12 cellular contexts compared by ENCODE assay signal in the genomic region with DNA sequence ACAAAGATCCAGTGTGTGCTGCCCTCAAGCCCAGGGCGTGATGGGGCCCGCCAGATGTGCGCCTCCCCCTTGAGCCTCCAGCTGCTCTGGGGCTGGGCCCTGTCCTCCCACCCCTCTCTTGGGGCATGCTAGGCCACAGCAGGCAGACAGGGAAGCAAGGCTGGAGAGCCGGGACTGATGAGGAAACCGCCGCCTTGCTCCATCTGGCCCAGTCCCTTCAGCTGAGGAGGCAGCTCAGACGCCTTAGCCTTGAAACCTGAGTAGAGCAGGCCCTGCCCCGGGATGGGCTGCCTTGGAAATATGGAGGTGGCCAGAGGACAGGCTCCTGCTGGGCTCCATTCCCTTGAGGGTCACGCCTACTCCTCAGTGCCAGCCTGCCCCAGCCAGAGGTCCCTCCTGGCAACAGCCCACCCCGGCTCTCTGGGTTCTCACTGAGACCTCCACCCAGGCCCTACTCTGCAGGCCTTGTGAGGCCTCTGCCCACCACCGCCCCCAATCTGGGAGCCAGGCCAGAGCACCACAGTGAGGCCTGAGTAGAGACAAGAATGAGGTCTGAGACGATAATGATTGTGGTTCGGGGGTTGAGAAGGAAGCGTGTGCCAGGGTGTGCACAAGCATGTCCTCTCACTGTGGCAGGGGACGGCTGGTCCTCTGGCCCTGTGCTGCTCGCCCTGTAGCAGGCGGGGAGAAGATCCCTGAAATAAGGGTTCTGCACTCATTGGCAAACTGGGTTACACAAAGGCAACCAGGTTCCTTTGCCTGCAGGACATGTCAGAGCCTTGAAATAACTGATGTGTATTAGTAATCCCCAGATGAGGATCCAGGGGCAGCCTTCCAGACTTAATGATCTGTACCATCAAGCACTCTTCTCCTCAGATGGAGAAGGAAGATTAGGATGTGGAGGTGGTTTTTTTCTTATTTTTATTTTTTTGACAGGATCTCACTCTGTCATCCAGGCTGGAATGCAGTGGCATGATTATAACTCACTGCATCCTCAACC. TPM values are rescaled to one million over a fixed set of nuclear protein-coding genes. Genes with fewer than 3 reads are reported as not detected.
DNase-seq lines count a peak whose midpoint lies in the region; ATAC-seq and TF ChIP-seq lines count a peak whose summit lies in the region.
"Had no signal": no experiment of that assay in that cellular context is flagged by ENCODE, and none has a peak within 500 bp of the region (broad histone marks: within the 10 kb centered on the region; RNA-seq: fewer than 3 reads in every experiment).

No MANE protein-coding gene starts in this region.

- no peaks in the 10 kb centered on the region for H3K36me3 Mint-ChIP-seq in activated CD8-positive, alpha-beta T cell treated with anti-CD3 and anti-CD28 coated beads, Interleukin-2, amount 10 ng/mL, durations not matched to agents 7 days and 5 days (ENCODE audit: low read depth)

- no peak for TF ChIP-seq EP300 in ovary (IDR thresholded peaks at IDR 0.05)

- peaks cover 9% of the 10 kb centered on the region for H3K4me1 Mint-ChIP-seq in activated CD8-positive, alpha-beta T cell treated with anti-CD3 and anti-CD28 coated beads, Interleukin-2, amount 10 ng/mL, durations not matched to agents 7 days and 5 days (ENCODE audit: low read depth)

- WGBS in ovary, 3 donors, result 80 to 88% (median 84%) methylated on average over 16 to 17 of the region's 17 CpGs

- H3K4me1 ChIP-seq in Panc1 (ENCODE audit: control insufficient read depth, insufficient read depth, low read length), result peaks cover 63% of the 10 kb centered on the region
- no peaks in the 10 kb centered on the region for H3K4me1 ChIP-seq in ovary (ENCODE audit: insufficient read depth)

- H3K4me3 ChIP-seq in Panc1 (ENCODE audit: low read depth in 2 of 2, low read length in 2 of 2) (no peak overlapping the region), fibroblast of the aortic adventitia (ENCODE audit: low read depth, low read length) (no peak overlapping the region), ovary (no peak overlapping the region)

- peak overlapping the region; percentile 54 for H3K27ac ChIP-seq in Panc1 (ENCODE audit: low read length)
- H3K27ac ChIP-seq in ovary, result no peak overlapping the region

- intact Hi-C loops in Panc1 (cut with micrococcal nuclease; ENCODE audit: unreplicated experiment), result no loop called here
- intact Hi-C loops in ovary (cut with DNase I), result no loop called here

- no peak for TF ChIP-seq POLR2A in ovary (IDR thresholded peaks at IDR 0.05)

- POLR2A ChIA-PET in Panc1 (lab: Charles Lee), result interaction anchor here (0.6 kb wide), 1 partner anchor 8 kb away, joined by 11 read pairs; no protein-coding TSS in a partner anchor
- POLR2A ChIA-PET in activated CD8-positive, alpha-beta T cell treated with anti-CD3 and anti-CD28 coated beads, Interleukin-2, amount 10 ng/mL, durations not matched to agents 7 days and 5 days (lab: Charles Lee), result no interaction called here

- CTCF ChIA-PET in Panc1 (lab: Charles Lee), result interaction anchor here (0.5 to 0.8 kb wide), 2 partner anchors 80 to 87 kb away, joined by 3 to 7 read pairs; no protein-coding TSS in a partner anchor
- CTCF ChIA-PET in activated CD8-positive, alpha-beta T cell treated with anti-CD3 and anti-CD28 coated beads, Interleukin-2, amount 10 ng/mL, durations not matched to agents 7 days and 5 days (lab: Charles Lee), result interaction anchor here (1.7 to 1.9 kb wide), 2 partner anchors 43 to 87 kb away, joined by 3 to 4 read pairs; no protein-coding TSS in a partner anchor

- no peaks in the 10 kb centered on the region for H3K27me3 Mint-ChIP-seq in activated CD8-positive, alpha-beta T cell treated with anti-CD3 and anti-CD28 coated beads, Interleukin-2, amount 10 ng/mL, durations not matched to agents 7 days and 5 days (ENCODE audit: low read depth)
- H3K27me3 Mint-ChIP-seq: effector memory CD8-positive, alpha-beta T cell had no signal

- H3K27me3 ChIP-seq in Panc1 (ENCODE audit: control insufficient read depth, insufficient read depth, low read length) (no peaks in the 10 kb centered on the region), ovary (no peaks in the 10 kb centered on the region)
- H3K27me3 ChIP-seq: BE2C had no signal

- TF ChIP-seq CTCF in Panc1 (IDR thresholded peaks at IDR 0.05) (no peak), fibroblast of the aortic adventitia (IDR thresholded peaks at IDR 0.05; ENCODE audit: insufficient read depth, low read length) (no peak), ovary (IDR thresholded peaks at IDR 0.05) (no peak)

- in situ Hi-C loops in Panc1 (cut with HindIII; ENCODE audit: low pct_unique_long_range_greater_than_20kb, low sequenced_read_pairs), result no loop called here

- no peak overlapping the region for H3K27ac Mint-ChIP-seq in activated CD8-positive, alpha-beta T cell treated with anti-CD3 and anti-CD28 coated beads, Interleukin-2, amount 10 ng/mL, durations not matched to agents 7 days and 5 days
- H3K27ac Mint-ChIP-seq: T-helper 1 cell treated with Interleukin-12 subunit alpha and Interleukin-12 subunit beta and Interleukin-4 antibody, amounts not matched to agents 30 μg/mL and 1 μg/mL, for 36 hours had no signal

- H3K36me3 ChIP-seq in Panc1 (ENCODE audit: control insufficient read depth, insufficient read depth, low read length), result no peaks in the 10 kb centered on the region; the same call in 1 of the 2 replicates
- H3K36me3 ChIP-seq in ovary, result no peaks in the 10 kb centered on the region

- H3K4me3 Mint-ChIP-seq in activated CD8-positive, alpha-beta T cell treated with anti-CD3 and anti-CD28 coated beads, Interleukin-2, amount 10 ng/mL, durations not matched to agents 7 days and 5 days, result no peak overlapping the region
- H3K4me3 Mint-ChIP-seq: effector memory CD8-positive, alpha-beta T cell; T-helper 1 cell treated with Interleukin-12 subunit alpha and Interleukin-12 subunit beta and Interleukin-4 antibody, amounts not matched to agents 30 μg/mL and 1 μg/mL, for 36 hours had no signal

- ATAC-seq in Panc1, result peak; percentile 28
- ATAC-seq in activated CD8-positive, alpha-beta T cell treated with anti-CD3 and anti-CD28 coated beads, Interleukin-2, amount 10 ng/mL, durations not matched to agents 7 days and 5 days, result no peak
- ATAC-seq: effector memory CD8-positive, alpha-beta T cell had no signal

- H3K9me3 ChIP-seq in Panc1 (ENCODE audit: control insufficient read depth, insufficient read depth, low read depth, low read length) (no peaks in the 10 kb centered on the region), ovary (no peaks in the 10 kb centered on the region)
- H3K9me3 ChIP-seq: BE2C had no signal

- no TSS peak for BruUV-seq in Panc1 (replicated peaks; lab: Mats Ljungman, UMichigan)

- peak; percentile 64 for DNase-seq in AG08396 (ENCODE audit: low spot score)
- DNase-seq in Panc1 (ENCODE audit: low read depth, low spot score), result no peak
- peak; percentile 34 for DNase-seq in fibroblast of the aortic adventitia (ENCODE audit: low read depth)
- peak in 31 of 56 donors; percentile 26 to 76 (median 54) for DNase-seq in nucleus accumbens (lab: John Stamatoyannopoulos, UW)
- DNase-seq in NAMALWA (ENCODE audit: low spot score), result no peak
- no peak for DNase-seq in NCI-H1092 (lab: John Stamatoyannopoulos, UW)
- no peak for DNase-seq in ovary
- DNase-seq in activated CD8-positive, alpha-beta T cell treated with anti-CD3 and anti-CD28 coated beads, Interleukin-2, amount 10 ng/mL, durations not matched to agents 7 days and 5 days, result no peak
- DNase-seq: BE2C; effector memory CD8-positive, alpha-beta T cell; NCI-H526 treated with DMSO at 0.1 percent for 48 hours had no signal

- H3K9me3 Mint-ChIP-seq in activated CD8-positive, alpha-beta T cell treated with anti-CD3 and anti-CD28 coated beads, Interleukin-2, amount 10 ng/mL, durations not matched to agents 7 days and 5 days (ENCODE audit: insufficient read depth), result no peaks in the 10 kb centered on the region
- H3K9me3 Mint-ChIP-seq: effector memory CD8-positive, alpha-beta T cell; T-helper 1 cell treated with Interleukin-12 subunit alpha and Interleukin-12 subunit beta and Interleukin-4 antibody, amounts not matched to agents 30 μg/mL and 1 μg/mL, for 36 hours had no signal

RNA-seq across cellular contexts. Expression of gene CXXC5, which starts 30.9 kb away (rescaled TPM):
- total RNA-seq in Panc1 (2021; ENCODE audit: unreplicated experiment), result 85.0 TPM
- 151 TPM for polyA plus RNA-seq in Panc1 (2012; ENCODE audit: insufficient read length)
- 26.1 and 75.9 TPM in 2 replicates for total RNA-seq in fibroblast of the aortic adventitia (ENCODE audit: low replicate concordance)
- 10 to 100 TPM in 2 of 7 donors, 1 to 10 TPM in 5; 4.4 to 35.7 (median 8.7) TPM for total RNA-seq in ovary
- polyA plus RNA-seq in ovary, result 10 to 100 TPM in 1 of 2 donors, 1 to 10 TPM in 1; 7.0 to 28.2 TPM
- 1 to 10 TPM; 1.2 to 2.0 TPM for total RNA-seq in activated CD8-positive, alpha-beta T cell treated with anti-CD3 and anti-CD28 coated beads, Interleukin-2, amount 10 ng/mL, durations not matched to agents 7 days and 5 days

Comparison
In these comparisons a context has a peak if more than half of its experiments do, and no peak if none do; other contexts are left out.
1. DNase-seq: peak in AG08396 (single experiment), fibroblast of the aortic adventitia (single experiment) and nucleus accumbens (31 of 56); none in Panc1 (single experiment), NAMALWA (single experiment), NCI-H1092 (single experiment), ovary (0 of 5) and activated CD8-positive, alpha-beta T cell treated with anti-CD3 and anti-CD28 coated beads, Interleukin-2, amount 10 ng/mL, durations not matched to agents 7 days and 5 days (single experiment).